ENCODE assay signal across 1 cellular context in genomic region chr10:89644967-89645741, GRCh38.
TF ChIP-seq lines count a peak whose summit lies in the region.

TSS of gene PANK1 (minus strand) at chr10:89645242. CDS start at chr10:89644891, 351 bp downstream.

TF ChIP-seq in HEK293, 187 proteins besides CTCF, POLR2A, EP300 and RAD21 (continued from another document and continues in another):
- TF ChIP-seq PRDM10 (tag by site-specific recombination; IDR thresholded peaks at IDR 0.05) (peak; percentile 93), ZNF544 (tag by site-specific recombination; IDR thresholded peaks at IDR 0.05) (no peak), ZNF146 (tag by site-specific recombination; IDR thresholded peaks at IDR 0.05) (0 out of 2 replicates have a peak, but pooled peaks have one; percentile 23), ZSCAN18 (tag by site-specific recombination; IDR thresholded peaks at IDR 0.05) (0 out of 2 replicates have a peak, but pooled peaks have one; percentile 31), ZNF311 (tag by site-specific recombination; IDR thresholded peaks at IDR 0.05; ENCODE audit: borderline replicate concordance) (no peak), ZIC2 (tag by site-specific recombination; IDR thresholded peaks at IDR 0.05) (no peak), ZNF335 (tag by site-specific recombination; conservative IDR thresholded peaks at IDR 0.05) (peak; percentile 80), ZNF639 (tag by site-specific recombination; IDR thresholded peaks at IDR 0.05) (no peak), SP2 (tag by site-specific recombination; IDR thresholded peaks at IDR 0.05) (peak; percentile 55), ZNF449 (tag by site-specific recombination; IDR thresholded peaks at IDR 0.05) (peak; percentile 95), AEBP2 (tag by site-specific recombination; IDR thresholded peaks at IDR 0.05; ENCODE audit: borderline replicate concordance) (no peak), EGR2 (tag by site-specific recombination; IDR thresholded peaks at IDR 0.05; ENCODE audit: low read depth) (no peak), ZNF138 (tag by site-specific recombination; IDR thresholded peaks at IDR 0.05; ENCODE audit: borderline replicate concordance) (no peak), SP3 (tag by site-specific recombination; IDR thresholded peaks at IDR 0.05) (peak; percentile 36; the same call in 1 of the 2 replicates), ZNF658 (tag by site-specific recombination; IDR thresholded peaks at IDR 0.05) (no peak), ZNF629 (tag by site-specific recombination; IDR thresholded peaks at IDR 0.05) (peak; percentile 59; the same call in 1 of the 2 replicates), ZNF394 (tag by site-specific recombination; IDR thresholded peaks at IDR 0.05; ENCODE audit: borderline replicate concordance) (0 out of 2 replicates have a peak, but pooled peaks have one; percentile 28), ZNF169 (tag by site-specific recombination; IDR thresholded peaks at IDR 0.05) (no peak), ZNF768 (tag by site-specific recombination; IDR thresholded peaks at IDR 0.05) (no peak), ZNF16 (tag by site-specific recombination; IDR thresholded peaks at IDR 0.05; ENCODE audit: low read depth) (no peak), ZFP37 (tag by site-specific recombination; IDR thresholded peaks at IDR 0.05) (peak; percentile 78; the same call in 1 of the 2 replicates), KLF10 (tag by site-specific recombination; IDR thresholded peaks at IDR 0.05) (no peak; the same call in 1 of the 2 replicates), ZNF707 (tag by site-specific recombination; IDR thresholded peaks at IDR 0.05) (no peak), ZBTB44 (tag by site-specific recombination; IDR thresholded peaks at IDR 0.05) (no peak), ZNF211 (tag by site-specific recombination; IDR thresholded peaks at IDR 0.05; ENCODE audit: low read depth) (no peak), ZNF18 (tag by site-specific recombination; IDR thresholded peaks at IDR 0.05) (peak; percentile 43; the same call in 1 of the 2 replicates), ZNF140 (tag by site-specific recombination; IDR thresholded peaks at IDR 0.05) (no peak), PATZ1 (tag by site-specific recombination; IDR thresholded peaks at IDR 0.05) (peak; percentile 76), ZNF174 (tag by site-specific recombination; IDR thresholded peaks at IDR 0.05) (no peak), ZNF843 (tag by site-specific recombination; IDR thresholded peaks at IDR 0.05) (peak; percentile 66; the same call in 1 of the 2 replicates), ZNF157 (tag by site-specific recombination; IDR thresholded peaks at IDR 0.05) (no peak), ZNF24 (tag by site-specific recombination; IDR thresholded peaks at IDR 0.05) (peak; percentile 61; the same call in 1 of the 2 replicates), GLI2 (tag by site-specific recombination; IDR thresholded peaks at IDR 0.05; ENCODE audit: borderline replicate concordance, low read depth) (no peak), ZNF837 (tag by site-specific recombination; IDR thresholded peaks at IDR 0.05) (no peak), ZNF621 (tag by site-specific recombination; IDR thresholded peaks at IDR 0.05) (no peak), SCRT1 (tag by site-specific recombination; IDR thresholded peaks at IDR 0.05; ENCODE audit: borderline replicate concordance) (no peak), ZNF274 (IDR thresholded peaks at IDR 0.05; ENCODE audit: low read length) (no peak), ZNF274 (tag by site-specific recombination; IDR thresholded peaks at IDR 0.05; ENCODE audit: borderline replicate concordance) (no peak), ZNF670 (tag by site-specific recombination; IDR thresholded peaks at IDR 0.05; ENCODE audit: low read depth) (no peak), KLF16 (tag by site-specific recombination; IDR thresholded peaks at IDR 0.05) (peak; percentile 65; the same call in 1 of the 2 replicates), BCL11B (tag by site-specific recombination; IDR thresholded peaks at IDR 0.05; ENCODE audit: low read depth) (no peak), IKZF3 (tag by site-specific recombination; IDR thresholded peaks at IDR 0.05) (no peak), SALL2 (tag by site-specific recombination; IDR thresholded peaks at IDR 0.05; ENCODE audit: borderline replicate concordance) (no peak), ZSCAN4 (tag by site-specific recombination; IDR thresholded peaks at IDR 0.05) (peak; percentile 97), ZBTB8A (tag by site-specific recombination; IDR thresholded peaks at IDR 0.05) (peak; percentile 48), ZNF561 (tag by site-specific recombination; IDR thresholded peaks at IDR 0.05; ENCODE audit: borderline replicate concordance) (no peak; the same call in 1 of the 2 replicates), GLIS2 (tag by site-specific recombination; IDR thresholded peaks at IDR 0.05) (no peak), MZF1 (tag by site-specific recombination; IDR thresholded peaks at IDR 0.05; ENCODE audit: borderline replicate concordance) (peak; percentile 86), ZNF350 (tag by site-specific recombination; IDR thresholded peaks at IDR 0.05) (no peak), MYNN (tag by site-specific recombination; IDR thresholded peaks at IDR 0.05; ENCODE audit: borderline replicate concordance) (no peak), ZNF548 (tag by site-specific recombination; IDR thresholded peaks at IDR 0.05) (no peak), ZNF626 (tag by site-specific recombination; IDR thresholded peaks at IDR 0.05) (no peak), ZNF623 (tag by site-specific recombination; IDR thresholded peaks at IDR 0.05) (no peak; the same call in 1 of the 2 replicates), FEZF1 (tag by site-specific recombination; IDR thresholded peaks at IDR 0.05) (peak; percentile 90), ZNF558 (tag by site-specific recombination; IDR thresholded peaks at IDR 0.05) (peak; percentile 35; the same call in 1 of the 2 replicates)
